ENCODE assay signal across 11 cellular contexts in genomic region chr11:18229501-18229900, GRCh38. TPM values are rescaled to one million over a fixed set of nuclear protein-coding genes. Genes with fewer than 3 reads are reported as not detected.
DNase-seq lines count a peak whose midpoint lies in the region; ATAC-seq, FAIRE-seq and TF ChIP-seq lines count a peak whose summit lies in the region.
"Had no signal": no experiment of that assay in that cellular context is flagged by ENCODE, and none has a peak within 500 bp of the region (broad histone marks: within the 10 kb centered on the region; RNA-seq: fewer than 3 reads in every experiment).

No MANE protein-coding gene starts in this region.

- ATAC-seq in GM18868 (IDR thresholded peaks at IDR 0.05; ENCODE audit: unreplicated experiment) (peak; percentile 93), GM21717 (IDR thresholded peaks at IDR 0.05; ENCODE audit: unreplicated experiment) (peak; percentile 95), HG03342 (IDR thresholded peaks at IDR 0.05; ENCODE audit: unreplicated experiment) (peak; percentile 97), K562 (no peak; the same call in 2 of the 3 replicates), omental fat pad (ENCODE audit: low FRiP score) (no peak)

- in situ Hi-C loops in K562 (cut with MboI), result no loop called here

- H3K27ac ChIP-seq in K562 (ENCODE audit: extremely low read depth, low read depth, low read length), result no peak overlapping the region

- peaks cover 31% of the 10 kb centered on the region for H3K27me3 Mint-ChIP-seq in activated naive CD4-positive, alpha-beta T cell treated with anti-CD3 and anti-CD28 coated beads, Interleukin-2, amount 10 ng/mL, durations not matched to agents 7 days and 5 days

- no peak for FAIRE-seq in K562 (lab: Jason Lieb, UNC)

- no TSS peak for BruUV-seq in K562 (replicated peaks; lab: Mats Ljungman, UMichigan)

- 0% methylated on average over 2 of the region's 3 CpGs for WGBS in K562 (ENCODE audit: insufficient coverage, low coverage, missing lambda C conversion rate)

- no peaks in the 10 kb centered on the region for H3K36me3 ChIP-seq in K562 (ENCODE audit: control insufficient read depth, insufficient read depth, low read length)

- H3K4me1 ChIP-seq in K562 (replicated peaks in 1 of 2; ENCODE audit: control insufficient read depth in 2 of 2, insufficient read depth in 2 of 2, low read length in 2 of 2), result no peaks in the 10 kb centered on the region

- no peak for TF ChIP-seq RAD21 in K562 (CRISPR knock-in tag; conservative IDR thresholded peaks at IDR 0.05 in 1 of 2, IDR thresholded peaks at IDR 0.05 in 1 of 2)

- H3K4me3 Mint-ChIP-seq in activated naive CD4-positive, alpha-beta T cell treated with anti-CD3 and anti-CD28 coated beads, Interleukin-2, amount 10 ng/mL, durations not matched to agents 7 days and 5 days, result no peak overlapping the region

- no peak overlapping the region for H2AFZ ChIP-seq in K562 (ENCODE audit: low read depth, low read length)

- H3K27me3 ChIP-seq in K562 (ENCODE audit: control insufficient read depth in 2 of 2, insufficient read depth in 2 of 2, low read length in 2 of 2), result peaks cover 0 to 11% of the 10 kb centered on the region in 2 experiments; a peak in 2 of 5 replicates

- no peaks in the 10 kb centered on the region for H3K9me3 Mint-ChIP-seq in activated naive CD4-positive, alpha-beta T cell treated with anti-CD3 and anti-CD28 coated beads, Interleukin-2, amount 10 ng/mL, durations not matched to agents 7 days and 5 days

- H3K4me3 ChIP-seq in K562, result no peak overlapping the region

- no peak overlapping the region for H3K4me2 ChIP-seq in K562 (ENCODE audit: insufficient read depth, low read length)

- intact Hi-C loops in K562 (cut with micrococcal nuclease), result no loop called here

- DNase-seq in K562 (ENCODE audit: extremely low read depth in 1 of 4, low spot score in 3 of 4) (no peak), COR-L47 (lab: John Stamatoyannopoulos, UW) (no peak), HT-29 (ENCODE audit: low spot score) (no peak), omental fat pad (ENCODE audit: low spot score) (no peak)
- no peak for DNase-seq in activated naive CD4-positive, alpha-beta T cell treated with anti-CD3 and anti-CD28 coated beads, Interleukin-2, amount 10 ng/mL, durations not matched to agents 7 days and 5 days
- DNase-seq: NCI-H774; stimulated activated CD4-positive, alpha-beta T cell treated with anti-CD3 and anti-CD28 coated beads, Interleukin-4, amount 100 ng/mL, for 1 hour had no signal

- no peaks in the 10 kb centered on the region for H3K79me2 ChIP-seq in K562 (ENCODE audit: control insufficient read depth, insufficient read depth, low read length)

- POLR2A ChIA-PET in K562 (lab: Yijun Ruan, JAX), result no interaction called here

- H3K36me3 Mint-ChIP-seq in activated naive CD4-positive, alpha-beta T cell treated with anti-CD3 and anti-CD28 coated beads, Interleukin-2, amount 10 ng/mL, durations not matched to agents 7 days and 5 days, result no peaks in the 10 kb centered on the region

- no peaks in the 10 kb centered on the region for H4K20me1 ChIP-seq in K562 (replicated peaks; ENCODE audit: control insufficient read depth, insufficient read depth, low read length)

- H3K9me1 ChIP-seq in K562 (ENCODE audit: control insufficient read depth, insufficient read depth, low read length), result no peaks in the 10 kb centered on the region

- H3K27ac Mint-ChIP-seq in activated naive CD4-positive, alpha-beta T cell treated with anti-CD3 and anti-CD28 coated beads, Interleukin-2, amount 10 ng/mL, durations not matched to agents 7 days and 5 days, result no peak overlapping the region

- TF ChIP-seq EP300 in K562 (IDR thresholded peaks at IDR 0.05; ENCODE audit: low read length), result no peak

- no peak for TF ChIP-seq POLR2A in K562 (conservative IDR thresholded peaks at IDR 0.05)

- CTCF ChIA-PET in K562 (lab: Yijun Ruan, JAX; ENCODE audit: low intra/inter-chr PET ratio), result no interaction called here
- CTCF ChIA-PET in activated naive CD4-positive, alpha-beta T cell treated with anti-CD3 and anti-CD28 coated beads, Interleukin-2, amount 10 ng/mL, durations not matched to agents 7 days and 5 days (lab: Charles Lee), result no interaction called here

- no peak overlapping the region for H3K9ac ChIP-seq in K562 (ENCODE audit: insufficient read depth in 1 of 2, low read depth in 2 of 2, low read length in 2 of 2)

- no peaks in the 10 kb centered on the region for H3K4me1 Mint-ChIP-seq in activated naive CD4-positive, alpha-beta T cell treated with anti-CD3 and anti-CD28 coated beads, Interleukin-2, amount 10 ng/mL, durations not matched to agents 7 days and 5 days

- no peak for TF ChIP-seq CTCF in K562 (IDR thresholded peaks at IDR 0.05 in 2 of 3, conservative IDR thresholded peaks at IDR 0.05 in 1 of 3; ENCODE audit: insufficient read depth in 2 of 3, low read depth in 1 of 3, low read length in 3 of 3)
- TF ChIP-seq CTCF in omental fat pad (IDR thresholded peaks at IDR 0.05), result no peak

- H3K9me3 ChIP-seq in K562 (replicated peaks; ENCODE audit: control insufficient read depth, insufficient read depth, low read depth, low read length), result no peaks in the 10 kb centered on the region

RNA-seq across cellular contexts. Expression of gene SAA4, which starts 7.1 kb away (rescaled TPM):
- not detected in 2 replicates for total RNA-seq in K562 (2011; cell fraction: chromatin; rRNA removed; ENCODE audit: low replicate concordance)
- total RNA-seq in K562 (2011; cell fraction: nucleolus; rRNA removed), result not detected in 2 replicates
- total RNA-seq in K562 (2011; cell fraction: nucleoplasm; rRNA removed), result not detected in 2 replicates
- total RNA-seq in K562 (2014; rRNA removed) (not detected in 2 replicates), K562 (2014; rRNA removed; fragmentation: Illumina TruSeq; extraction: Trizol) (not detected in 2 replicates), K562 (2015; rRNA removed; fragmentation: Illumina TruSeq; extraction: Trizol) (not detected in 2 replicates), K562 (2021) (not detected in 2 replicates), omental fat pad (1 to 10 TPM in 1 of 4 donors, under 1 TPM in 1, not detected in 2; 0.74 to 3.2 TPM)
- polyA plus RNA-seq in K562 (2011; rRNA removed) (not detected in 2 replicates), K562 (2014; fragmentation: Illumina TruSeq; extraction: Trizol) (not detected in 2 replicates), K562 (2014; fragmentation: Nextera tagmentation; extraction: Ambion mirVana) (not detected), K562 (2014; rRNA removed) (not detected in 2 replicates)
- not detected in 2 replicates for polyA plus RNA-seq in K562 (2011; cell fraction: cytosol; rRNA removed)
- polyA plus RNA-seq in K562 (2011; cell fraction: nucleus; rRNA removed), result not detected in 2 replicates
- not detected in 2 replicates for polyA plus RNA-seq in K562 (2012)
- polyA minus RNA-seq in K562 (2011; rRNA and poly(A)+ RNA removed), result not detected in 2 replicates
- not detected in 2 replicates for polyA minus RNA-seq in K562 (2011; cell fraction: cytosol; rRNA and poly(A)+ RNA removed)
- not detected in 2 replicates for polyA minus RNA-seq in K562 (2011; cell fraction: nucleus; rRNA and poly(A)+ RNA removed)
- not detected in 2 replicates for total RNA-seq in HT-29 (2014; rRNA removed; shearing (Covaris generic))
- total RNA-seq: urinary bladder had no signal

RNA-seq across cellular contexts. Expression of gene SAA2, which starts 19.0 kb away (rescaled TPM):
- total RNA-seq in K562 (2011; cell fraction: chromatin; rRNA removed; ENCODE audit: low replicate concordance), result not detected in 2 replicates
- total RNA-seq in K562 (2011; cell fraction: nucleolus; rRNA removed), result not detected in 2 replicates
- total RNA-seq in K562 (2011; cell fraction: nucleoplasm; rRNA removed), result not detected in 2 replicates
- total RNA-seq in K562 (2014; rRNA removed) (not detected in 2 replicates), K562 (2014; rRNA removed; fragmentation: Illumina TruSeq; extraction: Trizol) (not detected in 2 replicates), K562 (2015; rRNA removed; fragmentation: Illumina TruSeq; extraction: Trizol) (not detected in 2 replicates), K562 (2021) (4.6 and 6.0 TPM in 2 replicates), omental fat pad (100 to 1,000 TPM in 3 of 4 donors, 10 to 100 TPM in 1; 37.2 to 515 (median 246) TPM)
- polyA plus RNA-seq in K562 (2011; rRNA removed) (not detected in 2 replicates), K562 (2014; fragmentation: Illumina TruSeq; extraction: Trizol) (not detected in 2 replicates), K562 (2014; fragmentation: Nextera tagmentation; extraction: Ambion mirVana) (not detected), K562 (2014; rRNA removed) (not detected in 2 replicates)
- polyA plus RNA-seq in K562 (2011; cell fraction: cytosol; rRNA removed), result not detected in 2 replicates
- polyA plus RNA-seq in K562 (2011; cell fraction: nucleus; rRNA removed), result not detected in 2 replicates
- not detected in 2 replicates for polyA plus RNA-seq in K562 (2012)
- not detected in 2 replicates for polyA minus RNA-seq in K562 (2011; rRNA and poly(A)+ RNA removed)
- not detected in 2 replicates for polyA minus RNA-seq in K562 (2011; cell fraction: cytosol; rRNA and poly(A)+ RNA removed)
- polyA minus RNA-seq in K562 (2011; cell fraction: nucleus; rRNA and poly(A)+ RNA removed), result not detected in 2 replicates
- not detected in 2 replicates for total RNA-seq in HT-29 (2014; rRNA removed; shearing (Covaris generic))
- total RNA-seq: urinary bladder had no signal

RNA-seq across cellular contexts. Expression of gene SAA1, which starts 36.6 kb away (rescaled TPM):
- not detected in 2 replicates for total RNA-seq in K562 (2011; cell fraction: chromatin; rRNA removed; ENCODE audit: low replicate concordance)
- not detected in 2 replicates for total RNA-seq in K562 (2011; cell fraction: nucleolus; rRNA removed)
- total RNA-seq in K562 (2011; cell fraction: nucleoplasm; rRNA removed), result not detected in 2 replicates
- total RNA-seq in K562 (2014; rRNA removed) (not detected in 2 replicates), K562 (2014; rRNA removed; fragmentation: Illumina TruSeq; extraction: Trizol) (not detected in 2 replicates), K562 (2015; rRNA removed; fragmentation: Illumina TruSeq; extraction: Trizol) (not detected in 2 replicates), K562 (2021) (6.3 and 6.7 TPM in 2 replicates), omental fat pad (1,000 to 10,000 TPM in 1 of 4 donors, 100 to 1,000 TPM in 3; 170 to 1,717 (median 790) TPM)
- polyA plus RNA-seq in K562 (2011; rRNA removed) (not detected in 2 replicates), K562 (2014; fragmentation: Illumina TruSeq; extraction: Trizol) (not detected in 2 replicates), K562 (2014; fragmentation: Nextera tagmentation; extraction: Ambion mirVana) (not detected), K562 (2014; rRNA removed) (not detected in 2 replicates)
- not detected in 2 replicates for polyA plus RNA-seq in K562 (2011; cell fraction: cytosol; rRNA removed)
- not detected in 2 replicates for polyA plus RNA-seq in K562 (2011; cell fraction: nucleus; rRNA removed)
- polyA plus RNA-seq in K562 (2012), result not detected in 2 replicates
- not detected in 2 replicates for polyA minus RNA-seq in K562 (2011; rRNA and poly(A)+ RNA removed)
- polyA minus RNA-seq in K562 (2011; cell fraction: cytosol; rRNA and poly(A)+ RNA removed), result not detected in 2 replicates
- not detected in 2 replicates for polyA minus RNA-seq in K562 (2011; cell fraction: nucleus; rRNA and poly(A)+ RNA removed)
- not detected in 2 replicates for total RNA-seq in HT-29 (2014; rRNA removed; shearing (Covaris generic))
- total RNA-seq: urinary bladder had no signal

RNA-seq across cellular contexts. Expression of gene MRGPRX4, which starts 56.9 kb away (rescaled TPM):
- not detected in 2 replicates for total RNA-seq in K562 (2011; cell fraction: chromatin; rRNA removed; ENCODE audit: low replicate concordance)
- total RNA-seq in K562 (2011; cell fraction: nucleolus; rRNA removed), result not detected in 2 replicates
- total RNA-seq in K562 (2011; cell fraction: nucleoplasm; rRNA removed), result not detected in 2 replicates
- total RNA-seq in K562 (2014; rRNA removed), result not detected in 2 replicates
- total RNA-seq in K562 (2014; rRNA removed; fragmentation: Illumina TruSeq; extraction: Trizol), result not detected in 2 replicates
- total RNA-seq in K562 (2015; rRNA removed; fragmentation: Illumina TruSeq; extraction: Trizol), result not detected in 2 replicates
- total RNA-seq in K562 (2021), result not detected in 2 replicates
- not detected in 2 replicates for polyA plus RNA-seq in K562 (2011; rRNA removed)
- polyA plus RNA-seq in K562 (2011; cell fraction: cytosol; rRNA removed), result not detected in 2 replicates
- not detected in 2 replicates for polyA plus RNA-seq in K562 (2011; cell fraction: nucleus; rRNA removed)
- polyA plus RNA-seq in K562 (2012), result not detected in 2 replicates
- not detected in 2 replicates for polyA plus RNA-seq in K562 (2014; fragmentation: Illumina TruSeq; extraction: Trizol)
- polyA plus RNA-seq in K562 (2014; fragmentation: Nextera tagmentation; extraction: Ambion mirVana), result not detected
- polyA plus RNA-seq in K562 (2014; rRNA removed), result not detected in 2 replicates
- not detected in 2 replicates for polyA minus RNA-seq in K562 (2011; rRNA and poly(A)+ RNA removed)
- not detected in 2 replicates for polyA minus RNA-seq in K562 (2011; cell fraction: cytosol; rRNA and poly(A)+ RNA removed)
- not detected in 2 replicates for polyA minus RNA-seq in K562 (2011; cell fraction: nucleus; rRNA and poly(A)+ RNA removed)
- total RNA-seq in HT-29 (2014; rRNA removed; shearing (Covaris generic)), result not detected in 2 replicates
- not detected for total RNA-seq in omental fat pad
- total RNA-seq: urinary bladder had no signal
- polyA plus RNA-seq: urinary bladder had no signal

Comparison
In these comparisons a context has a peak if more than half of its experiments do, and no peak if none do; other contexts are left out.
1. ATAC-seq: peak in GM18868 (single experiment), GM21717 (single experiment) and HG03342 (single experiment); none in K562 (single experiment) and omental fat pad (single experiment).
2. RNA of gene SAA2, which starts 19.0 kb away (total RNA-seq): 37.2 to 515 TPM in omental fat pad; 4.6 to 6.0 TPM in K562 and not detected in HT-29; every median in the first group is over 4 times any median in the second.
3. RNA of gene SAA1, which starts 36.6 kb away (total RNA-seq): 170 to 1,717 TPM in omental fat pad; 6.3 to 6.7 TPM in K562 and not detected in HT-29; every median in the first group is over 10 times any median in the second.